Comparison of ENCODE assay signal across 8 cellular contexts in genomic region chr18:11852048-11852341, GRCh38. TPM values are rescaled to one million over a fixed set of nuclear protein-coding genes. Genes with fewer than 3 reads are reported as not detected.
A peak's percentile ranks its signal among the peaks of the same experiment; 100 is the strongest.
DNase-seq lines count a peak whose midpoint lies in the region; FAIRE-seq and TF ChIP-seq lines count a peak whose summit lies in the region.

No MANE protein-coding gene starts in this region.

- no peaks in the 10 kb centered on the region for H3K9me3 Mint-ChIP-seq in Calu3 (ENCODE audit: low read depth, unreplicated experiment)

- TF ChIP-seq CTCF in Calu3 (IDR thresholded peaks at IDR 0.05; ENCODE audit: unreplicated experiment) (no peak), Peyer's patch (IDR thresholded peaks at IDR 0.05) (no peak), epithelial cell of proximal tubule (conservative IDR thresholded peaks at IDR 0.05; ENCODE audit: low read depth, low read length) (no peak), parathyroid adenoma (IDR thresholded peaks at IDR 0.05) (no peak)

- H3K4me2 ChIP-seq in parathyroid adenoma (ENCODE audit: low read length) = peak overlapping the region; percentile 89

- H3K36me3 ChIP-seq in Peyer's patch (no peaks in the 10 kb centered on the region), parathyroid adenoma (ENCODE audit: control insufficient read depth, insufficient read depth, low read length) (no peaks in the 10 kb centered on the region)

- H3K9ac ChIP-seq in parathyroid adenoma = peak overlapping the region; percentile 81

- TF ChIP-seq POLR2A in Peyer's patch (IDR thresholded peaks at IDR 0.05) = no peak

- H3K4me1 Mint-ChIP-seq in Calu3 (ENCODE audit: low read depth, unreplicated experiment) = peaks cover 23% of the 10 kb centered on the region

- no peak for DNase-seq in Calu3
- DNase-seq in Peyer's patch = no peak
- no peak for DNase-seq in epithelial cell of proximal tubule (ENCODE audit: low read depth)
- no peak for DNase-seq in NK-92 treated with Interleukin-12 subunit alpha and Interleukin-12 subunit beta, amount 100 ng/mL, for 24 hours (lab: John Stamatoyannopoulos, UW)
- DNase-seq in NAMALWA (ENCODE audit: low spot score) = no peak
- DNase-seq in frontal cortex (ENCODE audit: low spot score in 2 of 2) = no peak
- DNase-seq in stimulated activated CD4-positive, alpha-beta T cell treated with anti-CD3 and anti-CD28 coated beads, Interleukin-4, amount 100 ng/mL, for 1 hour = no peak

- H3K4me3 ChIP-seq in Peyer's patch (peak overlapping the region; percentile 75 to 84 (median 80)), epithelial cell of proximal tubule (ENCODE audit: low read depth, low read length) (peak overlapping the region; percentile 77), parathyroid adenoma (ENCODE audit: low read depth, low read length) (peak overlapping the region; percentile 97)

- peaks cover 61% of the 10 kb centered on the region for H3K36me3 Mint-ChIP-seq in Calu3 (ENCODE audit: insufficient read depth, unreplicated experiment)

- peak overlapping the region; percentile 89 to 94 (median 92) for H3K27ac ChIP-seq in Peyer's patch
- H3K27ac ChIP-seq in parathyroid adenoma = peak overlapping the region; percentile 95

- no TSS peak for BruUV-seq in Calu3 (replicated peaks; lab: Mats Ljungman, UMichigan)

- H3K9me3 ChIP-seq in Peyer's patch (no peaks in the 10 kb centered on the region), parathyroid adenoma (ENCODE audit: control insufficient read depth, low read length) (no peaks in the 10 kb centered on the region)

- intact Hi-C loops in Calu3 (cut with micrococcal nuclease; ENCODE audit: unreplicated experiment) = loop anchor here (10.0 kb wide), 1 partner anchor 133 kb away; the partner anchor contains the start of gene IMPA2

- no peaks in the 10 kb centered on the region for H3K27me3 Mint-ChIP-seq in Calu3 (ENCODE audit: unreplicated experiment)

- peaks cover 11% of the 10 kb centered on the region for H3K79me2 ChIP-seq in parathyroid adenoma

- H3K4me1 ChIP-seq in Peyer's patch (peaks cover 0 to 38% (median 15%) of the 10 kb centered on the region in 4 donors), parathyroid adenoma (peaks cover 12% of the 10 kb centered on the region)

- CTCF ChIA-PET in Calu3 (lab: Charles Lee) = no interaction called here

- no peaks in the 10 kb centered on the region for H3K27me3 ChIP-seq in Peyer's patch
- no peaks in the 10 kb centered on the region for H3K27me3 ChIP-seq in parathyroid adenoma (ENCODE audit: control insufficient read depth, insufficient read depth, low read length)

- H3K27ac Mint-ChIP-seq in Calu3 (ENCODE audit: unreplicated experiment) = peak overlapping the region; percentile 96

- H2AFZ ChIP-seq in parathyroid adenoma = peak overlapping the region; percentile 67

- peak overlapping the region; percentile 88 for H3K4me3 Mint-ChIP-seq in Calu3 (ENCODE audit: low read depth, unreplicated experiment)

- no peak for FAIRE-seq in frontal cortex (lab: Jason Lieb, UNC)

RNA-seq across cellular contexts. Expression of gene CHMP1B, which starts 0.8 kb away (rescaled TPM):
- total RNA-seq in Calu3 (2022) (44.4 and 47.2 TPM in 2 replicates), Peyer's patch (10 to 100 TPM; 51.1 to 71.6 (median 65.0) TPM), epithelial cell of proximal tubule (37.7 and 69.8 TPM in 2 replicates), frontal cortex (78.7 TPM)

RNA-seq across cellular contexts. Expression of gene MPPE1, which starts 56.1 kb away (rescaled TPM):
- total RNA-seq in Calu3 (2022) (37.6 and 44.4 TPM in 2 replicates), Peyer's patch (10 to 100 TPM; 46.2 to 69.3 (median 63.4) TPM), epithelial cell of proximal tubule (15.2 and 32.5 TPM in 2 replicates), frontal cortex (16.3 TPM)
